ENCODE assay signal across 10 cellular contexts in the genomic region with DNA sequence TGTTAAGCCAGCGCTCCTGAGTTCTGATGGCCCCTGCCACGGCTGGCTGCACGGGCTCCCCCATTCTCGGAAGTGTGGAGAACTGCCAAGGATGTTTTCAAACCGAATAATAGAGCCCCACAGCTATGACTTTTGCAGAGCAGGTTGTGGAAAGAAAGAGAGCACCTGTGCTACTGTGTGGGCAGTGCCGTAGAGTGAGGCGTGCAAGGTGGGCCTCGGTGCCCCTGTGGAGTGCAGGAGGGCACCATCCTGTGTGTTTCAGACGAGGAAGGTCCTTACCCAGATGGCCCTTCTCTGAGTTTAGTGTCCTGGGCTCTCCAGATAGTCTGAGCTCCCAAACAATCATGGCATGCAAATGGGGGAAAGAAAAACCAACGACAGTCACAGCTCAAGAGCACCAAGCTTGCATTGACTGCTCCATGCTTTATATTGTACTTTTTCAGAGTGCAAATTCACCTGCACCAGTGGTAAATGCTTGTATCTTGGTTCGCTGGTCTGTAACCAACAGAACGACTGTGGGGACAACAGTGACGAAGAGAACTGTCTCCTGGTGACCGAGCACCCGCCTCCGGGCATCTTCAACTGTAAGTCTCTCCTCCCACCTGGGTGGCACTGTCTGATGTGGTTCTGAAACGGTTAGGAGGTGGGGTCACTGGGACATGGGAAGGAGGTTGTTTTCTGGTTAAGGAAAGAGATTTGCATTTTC.
DNase-seq lines count a peak whose midpoint lies in the region; ATAC-seq and TF ChIP-seq lines count a peak whose summit lies in the region.
"Had no signal": no experiment of that assay in that cellular context is flagged by ENCODE, and none has a peak within 500 bp of the region (broad histone marks: within the 10 kb centered on the region; RNA-seq: fewer than 3 reads in every experiment).

No MANE protein-coding gene starts in this region.

- H3K27ac ChIP-seq in GM23338 (ENCODE audit: low read depth): no peak overlapping the region

- no peaks in the 10 kb centered on the region for H3K36me3 ChIP-seq in GM23338 (ENCODE audit: insufficient read depth)

- H4K20me1 ChIP-seq in GM23338 (replicated peaks; ENCODE audit: insufficient read depth): no peaks in the 10 kb centered on the region

- H3K27me3 Mint-ChIP-seq in natural killer cell (ENCODE audit: low read depth in 2 of 2) (peaks cover 0 to 3% of the 10 kb centered on the region in 2 donors), nephron progenitor cell (ENCODE audit: low read depth, poor library complexity) (peaks cover 26% of the 10 kb centered on the region), GM23338 (ENCODE audit: insufficient read depth, low read depth, poor library complexity) (no peaks in the 10 kb centered on the region)
- H3K27me3 Mint-ChIP-seq in natural killer cell treated with Interleukin-12 subunit alpha and Interleukin-12 subunit beta and Interleukin-15 and Interleukin-18, amount 100 ng/mL, for 72 hours: peaks cover 0 to 6% of the 10 kb centered on the region in 2 donors
- no peaks in the 10 kb centered on the region for H3K27me3 Mint-ChIP-seq in activated T-helper 17 cell treated with anti-CD3 and anti-CD28 coated beads, Interleukin-2, amount 50 U/mL, for 72 hours

- DNase-seq in natural killer cell: no peak
- DNase-seq in natural killer cell treated with Interleukin-12 subunit alpha and Interleukin-12 subunit beta and Interleukin-15 and Interleukin-18, amount 100 ng/mL, for 72 hours (ENCODE audit: low spot score): no peak
- DNase-seq in nephron progenitor cell: no peak
- DNase-seq in GM23338 (ENCODE audit: low spot score): no peak
- DNase-seq: ACHN, NCI-H510A had no signal

- H3K9me3 Mint-ChIP-seq in natural killer cell: no peaks in the 10 kb centered on the region
- H3K9me3 Mint-ChIP-seq in natural killer cell treated with Interleukin-12 subunit alpha and Interleukin-12 subunit beta and Interleukin-15 and Interleukin-18, amount 100 ng/mL, for 72 hours: no peaks in the 10 kb centered on the region
- H3K9me3 Mint-ChIP-seq in activated T-helper 17 cell treated with anti-CD3 and anti-CD28 coated beads, Interleukin-2, amount 50 U/mL, for 72 hours: no peaks in the 10 kb centered on the region
- no peaks in the 10 kb centered on the region for H3K9me3 Mint-ChIP-seq in nephron progenitor cell
- H3K9me3 Mint-ChIP-seq in GM23338: no peaks in the 10 kb centered on the region

- H3K4me2 ChIP-seq in GM23338: no peak overlapping the region

- H3K4me1 ChIP-seq in GM23338 (ENCODE audit: insufficient read depth): no peaks in the 10 kb centered on the region; the same call in 1 of the 2 replicates

- intact Hi-C loops in natural killer cell (cut with micrococcal nuclease): no loop called here

- TF ChIP-seq CTCF in natural killer cell (IDR thresholded peaks at IDR 0.05) (no peak), nephron progenitor cell (IDR thresholded peaks at IDR 0.05) (no peak), GM23338 (conservative IDR thresholded peaks at IDR 0.05; ENCODE audit: low read depth in 2 of 2) (no peak)

- H3K79me2 ChIP-seq in GM23338 (replicated peaks; ENCODE audit: insufficient read depth): no peaks in the 10 kb centered on the region

- no peaks in the 10 kb centered on the region for H3F3A ChIP-seq in GM23338 (replicated peaks; ENCODE audit: low read depth)

- H3K9me2 ChIP-seq in GM23338 (ENCODE audit: insufficient read depth): no peaks in the 10 kb centered on the region

- H3K4me3 ChIP-seq in GM23338: no peak overlapping the region

- H3K27me3 ChIP-seq in GM23338 (ENCODE audit: insufficient read depth): no peaks in the 10 kb centered on the region

- H3K36me3 Mint-ChIP-seq in natural killer cell: no peaks in the 10 kb centered on the region
- H3K36me3 Mint-ChIP-seq in natural killer cell treated with Interleukin-12 subunit alpha and Interleukin-12 subunit beta and Interleukin-15 and Interleukin-18, amount 100 ng/mL, for 72 hours: no peaks in the 10 kb centered on the region
- H3K36me3 Mint-ChIP-seq in activated T-helper 17 cell treated with anti-CD3 and anti-CD28 coated beads, Interleukin-2, amount 50 U/mL, for 72 hours (ENCODE audit: low read depth): peaks cover 11% of the 10 kb centered on the region
- no peaks in the 10 kb centered on the region for H3K36me3 Mint-ChIP-seq in nephron progenitor cell (ENCODE audit: low read depth)
- no peaks in the 10 kb centered on the region for H3K36me3 Mint-ChIP-seq in GM23338 (ENCODE audit: low read depth)

- H3K4me3 Mint-ChIP-seq in natural killer cell (peak overlapping the region; percentile 13), nephron progenitor cell (no peak overlapping the region), GM23338 (no peak overlapping the region)
- H3K4me3 Mint-ChIP-seq in natural killer cell treated with Interleukin-12 subunit alpha and Interleukin-12 subunit beta and Interleukin-15 and Interleukin-18, amount 100 ng/mL, for 72 hours: no peak overlapping the region
- H3K4me3 Mint-ChIP-seq in activated T-helper 17 cell treated with anti-CD3 and anti-CD28 coated beads, Interleukin-2, amount 50 U/mL, for 72 hours: peak overlapping the region; percentile 82

- no peak overlapping the region for H2AFZ ChIP-seq in GM23338

- peaks cover 12 to 16% of the 10 kb centered on the region in 2 donors for H3K4me1 Mint-ChIP-seq in natural killer cell
- peaks cover 7 to 9% of the 10 kb centered on the region in 2 donors for H3K4me1 Mint-ChIP-seq in natural killer cell treated with Interleukin-12 subunit alpha and Interleukin-12 subunit beta and Interleukin-15 and Interleukin-18, amount 100 ng/mL, for 72 hours (ENCODE audit: low read depth in 2 of 2)
- peaks cover 56% of the 10 kb centered on the region for H3K4me1 Mint-ChIP-seq in activated T-helper 17 cell treated with anti-CD3 and anti-CD28 coated beads, Interleukin-2, amount 50 U/mL, for 72 hours
- peaks cover 18% of the 10 kb centered on the region for H3K4me1 Mint-ChIP-seq in nephron progenitor cell
- peaks cover 15% of the 10 kb centered on the region for H3K4me1 Mint-ChIP-seq in GM23338

- ATAC-seq in natural killer cell (no peak), GM18873 (IDR thresholded peaks at IDR 0.05; ENCODE audit: low FRiP score, unreplicated experiment) (no peak), GM18867 (IDR thresholded peaks at IDR 0.05; ENCODE audit: unreplicated experiment) (no peak), HG02885 (IDR thresholded peaks at IDR 0.05; ENCODE audit: poor library complexity, unreplicated experiment) (no peak), GM23338 (no peak)
- no peak for ATAC-seq in natural killer cell treated with Interleukin-12 subunit alpha and Interleukin-12 subunit beta and Interleukin-15 and Interleukin-18, amount 100 ng/mL, for 72 hours
- peak; percentile 72 for ATAC-seq in activated T-helper 17 cell treated with anti-CD3 and anti-CD28 coated beads, Interleukin-2, amount 50 U/mL, for 72 hours (replicated peaks)

- no peak overlapping the region for H3K27ac Mint-ChIP-seq in natural killer cell
- peak overlapping the region in 1 of 2 donors; percentile 63 for H3K27ac Mint-ChIP-seq in natural killer cell treated with Interleukin-12 subunit alpha and Interleukin-12 subunit beta and Interleukin-15 and Interleukin-18, amount 100 ng/mL, for 72 hours
- peak overlapping the region; percentile 92 for H3K27ac Mint-ChIP-seq in activated T-helper 17 cell treated with anti-CD3 and anti-CD28 coated beads, Interleukin-2, amount 50 U/mL, for 72 hours
- peak overlapping the region; percentile 14 for H3K27ac Mint-ChIP-seq in nephron progenitor cell
- H3K27ac Mint-ChIP-seq in GM23338: no peak overlapping the region

TF ChIP-seq in GM23338, 12 proteins besides CTCF, POLR2A, EP300 and RAD21 (continues in another document):
- TF ChIP-seq, protein P1, sequence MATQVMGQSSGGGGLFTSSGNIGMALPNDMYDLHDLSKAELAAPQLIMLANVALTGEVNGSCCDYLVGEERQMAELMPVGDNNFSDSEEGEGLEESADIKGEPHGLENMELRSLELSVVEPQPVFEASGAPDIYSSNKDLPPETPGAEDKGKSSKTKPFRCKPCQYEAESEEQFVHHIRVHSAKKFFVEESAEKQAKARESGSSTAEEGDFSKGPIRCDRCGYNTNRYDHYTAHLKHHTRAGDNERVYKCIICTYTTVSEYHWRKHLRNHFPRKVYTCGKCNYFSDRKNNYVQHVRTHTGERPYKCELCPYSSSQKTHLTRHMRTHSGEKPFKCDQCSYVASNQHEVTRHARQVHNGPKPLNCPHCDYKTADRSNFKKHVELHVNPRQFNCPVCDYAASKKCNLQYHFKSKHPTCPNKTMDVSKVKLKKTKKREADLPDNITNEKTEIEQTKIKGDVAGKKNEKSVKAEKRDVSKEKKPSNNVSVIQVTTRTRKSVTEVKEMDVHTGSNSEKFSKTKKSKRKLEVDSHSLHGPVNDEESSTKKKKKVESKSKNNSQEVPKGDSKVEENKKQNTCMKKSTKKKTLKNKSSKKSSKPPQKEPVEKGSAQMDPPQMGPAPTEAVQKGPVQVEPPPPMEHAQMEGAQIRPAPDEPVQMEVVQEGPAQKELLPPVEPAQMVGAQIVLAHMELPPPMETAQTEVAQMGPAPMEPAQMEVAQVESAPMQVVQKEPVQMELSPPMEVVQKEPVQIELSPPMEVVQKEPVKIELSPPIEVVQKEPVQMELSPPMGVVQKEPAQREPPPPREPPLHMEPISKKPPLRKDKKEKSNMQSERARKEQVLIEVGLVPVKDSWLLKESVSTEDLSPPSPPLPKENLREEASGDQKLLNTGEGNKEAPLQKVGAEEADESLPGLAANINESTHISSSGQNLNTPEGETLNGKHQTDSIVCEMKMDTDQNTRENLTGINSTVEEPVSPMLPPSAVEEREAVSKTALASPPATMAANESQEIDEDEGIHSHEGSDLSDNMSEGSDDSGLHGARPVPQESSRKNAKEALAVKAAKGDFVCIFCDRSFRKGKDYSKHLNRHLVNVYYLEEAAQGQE (IDR thresholded peaks at IDR 0.05; ENCODE audit: unreplicated experiment): no peak
- TF ChIP-seq, protein P2, sequence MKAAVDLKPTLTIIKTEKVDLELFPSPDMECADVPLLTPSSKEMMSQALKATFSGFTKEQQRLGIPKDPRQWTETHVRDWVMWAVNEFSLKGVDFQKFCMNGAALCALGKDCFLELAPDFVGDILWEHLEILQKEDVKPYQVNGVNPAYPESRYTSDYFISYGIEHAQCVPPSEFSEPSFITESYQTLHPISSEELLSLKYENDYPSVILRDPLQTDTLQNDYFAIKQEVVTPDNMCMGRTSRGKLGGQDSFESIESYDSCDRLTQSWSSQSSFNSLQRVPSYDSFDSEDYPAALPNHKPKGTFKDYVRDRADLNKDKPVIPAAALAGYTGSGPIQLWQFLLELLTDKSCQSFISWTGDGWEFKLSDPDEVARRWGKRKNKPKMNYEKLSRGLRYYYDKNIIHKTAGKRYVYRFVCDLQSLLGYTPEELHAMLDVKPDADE (IDR thresholded peaks at IDR 0.05): no peak
- TF ChIP-seq NANOG (IDR thresholded peaks at IDR 0.05; ENCODE audit: borderline replicate concordance) (no peak), STAT1 (IDR thresholded peaks at IDR 0.05; ENCODE audit: unreplicated experiment) (no peak), EZH2 (IDR thresholded peaks at IDR 0.05; ENCODE audit: low read depth, unreplicated experiment) (no peak), CREB1 (CRISPR knock-in tag; IDR thresholded peaks at IDR 0.05; ENCODE audit: low read depth) (no peak), JUNB (IDR thresholded peaks at IDR 0.05; ENCODE audit: unreplicated experiment) (no peak), EZH2phosphoT487 (IDR thresholded peaks at IDR 0.05; ENCODE audit: unreplicated experiment) (no peak)

Comparison
In these comparisons a context has a peak if more than half of its experiments do, and no peak if none do; other contexts are left out.
1. H3K4me3 Mint-ChIP-seq: peak in natural killer cell (single experiment) and activated T-helper 17 cell treated with anti-CD3 and anti-CD28 coated beads, Interleukin-2, amount 50 U/mL, for 72 hours (single experiment); none in natural killer cell treated with Interleukin-12 subunit alpha and Interleukin-12 subunit beta and Interleukin-15 and Interleukin-18, amount 100 ng/mL, for 72 hours (single experiment), nephron progenitor cell (single experiment) and GM23338 (single experiment).
2. H3K27ac Mint-ChIP-seq: peak in activated T-helper 17 cell treated with anti-CD3 and anti-CD28 coated beads, Interleukin-2, amount 50 U/mL, for 72 hours (single experiment) and nephron progenitor cell (single experiment); none in natural killer cell (0 of 2) and GM23338 (single experiment).